In the genomic region with DNA sequence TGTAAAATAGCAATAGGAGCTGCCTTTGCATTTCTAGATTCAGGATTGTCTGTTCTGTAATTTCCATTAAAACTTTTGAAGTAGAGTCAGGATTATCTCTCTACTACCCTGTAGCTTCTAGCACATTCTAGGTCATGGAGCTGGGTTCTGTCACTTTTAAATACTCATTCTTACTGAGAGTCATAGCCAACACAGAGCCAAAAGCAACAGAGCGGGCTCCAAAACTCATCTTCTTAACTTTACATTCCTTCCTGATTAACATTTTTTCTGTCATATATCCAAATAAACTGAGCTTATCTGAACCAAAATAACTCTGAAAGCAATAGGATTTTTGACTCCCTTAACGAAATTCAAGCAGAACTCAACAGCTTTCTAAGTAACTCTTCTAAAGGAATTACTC, we compare ENCODE assay signal across 1 cellular context.
TF ChIP-seq lines count a peak whose summit lies in the region.

No MANE protein-coding gene starts in this region.

TF ChIP-seq in SK-N-SH treated with all-trans-retinoic acid at 6 μM for 48 hours, 23 proteins besides CTCF, POLR2A, EP300 and RAD21 (continued from another document):
- TF ChIP-seq, protein P1, sequence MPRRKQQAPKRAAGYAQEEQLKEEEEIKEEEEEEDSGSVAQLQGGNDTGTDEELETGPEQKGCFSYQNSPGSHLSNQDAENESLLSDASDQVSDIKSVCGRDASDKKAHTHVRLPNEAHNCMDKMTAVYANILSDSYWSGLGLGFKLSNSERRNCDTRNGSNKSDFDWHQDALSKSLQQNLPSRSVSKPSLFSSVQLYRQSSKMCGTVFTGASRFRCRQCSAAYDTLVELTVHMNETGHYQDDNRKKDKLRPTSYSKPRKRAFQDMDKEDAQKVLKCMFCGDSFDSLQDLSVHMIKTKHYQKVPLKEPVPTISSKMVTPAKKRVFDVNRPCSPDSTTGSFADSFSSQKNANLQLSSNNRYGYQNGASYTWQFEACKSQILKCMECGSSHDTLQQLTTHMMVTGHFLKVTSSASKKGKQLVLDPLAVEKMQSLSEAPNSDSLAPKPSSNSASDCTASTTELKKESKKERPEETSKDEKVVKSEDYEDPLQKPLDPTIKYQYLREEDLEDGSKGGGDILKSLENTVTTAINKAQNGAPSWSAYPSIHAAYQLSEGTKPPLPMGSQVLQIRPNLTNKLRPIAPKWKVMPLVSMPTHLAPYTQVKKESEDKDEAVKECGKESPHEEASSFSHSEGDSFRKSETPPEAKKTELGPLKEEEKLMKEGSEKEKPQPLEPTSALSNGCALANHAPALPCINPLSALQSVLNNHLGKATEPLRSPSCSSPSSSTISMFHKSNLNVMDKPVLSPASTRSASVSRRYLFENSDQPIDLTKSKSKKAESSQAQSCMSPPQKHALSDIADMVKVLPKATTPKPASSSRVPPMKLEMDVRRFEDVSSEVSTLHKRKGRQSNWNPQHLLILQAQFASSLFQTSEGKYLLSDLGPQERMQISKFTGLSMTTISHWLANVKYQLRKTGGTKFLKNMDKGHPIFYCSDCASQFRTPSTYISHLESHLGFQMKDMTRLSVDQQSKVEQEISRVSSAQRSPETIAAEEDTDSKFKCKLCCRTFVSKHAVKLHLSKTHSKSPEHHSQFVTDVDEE (CRISPR knock-in tag; IDR thresholded peaks at IDR 0.05): peak; percentile 52; the same call in 1 of the 2 replicates
- peak; percentile 26; the same call in 1 of the 2 replicates for TF ChIP-seq CSDC2 (CRISPR knock-in tag; IDR thresholded peaks at IDR 0.05)
- TF ChIP-seq ZNF565 (CRISPR knock-in tag; conservative IDR thresholded peaks at IDR 0.05; ENCODE audit: low read depth): peak; percentile 48; the same call in 1 of the 2 replicates
- TF ChIP-seq, protein P2, sequence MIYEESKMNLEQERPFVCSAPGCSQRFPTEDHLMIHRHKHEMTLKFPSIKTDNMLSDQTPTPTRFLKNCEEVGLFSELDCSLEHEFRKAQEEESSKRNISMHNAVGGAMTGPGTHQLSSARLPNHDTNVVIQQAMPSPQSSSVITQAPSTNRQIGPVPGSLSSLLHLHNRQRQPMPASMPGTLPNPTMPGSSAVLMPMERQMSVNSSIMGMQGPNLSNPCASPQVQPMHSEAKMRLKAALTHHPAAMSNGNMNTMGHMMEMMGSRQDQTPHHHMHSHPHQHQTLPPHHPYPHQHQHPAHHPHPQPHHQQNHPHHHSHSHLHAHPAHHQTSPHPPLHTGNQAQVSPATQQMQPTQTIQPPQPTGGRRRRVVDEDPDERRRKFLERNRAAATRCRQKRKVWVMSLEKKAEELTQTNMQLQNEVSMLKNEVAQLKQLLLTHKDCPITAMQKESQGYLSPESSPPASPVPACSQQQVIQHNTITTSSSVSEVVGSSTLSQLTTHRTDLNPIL (CRISPR knock-in tag; IDR thresholded peaks at IDR 0.05; ENCODE audit: low read depth): peak; percentile 84
- peak; percentile 29; the same call in 1 of the 2 replicates for TF ChIP-seq ZFP3 (CRISPR knock-in tag; IDR thresholded peaks at IDR 0.05)
- TF ChIP-seq OSR1 (CRISPR knock-in tag; IDR thresholded peaks at IDR 0.05): no peak
- TF ChIP-seq ZNF70 (CRISPR knock-in tag; IDR thresholded peaks at IDR 0.05): no peak
- TF ChIP-seq, protein P3, sequence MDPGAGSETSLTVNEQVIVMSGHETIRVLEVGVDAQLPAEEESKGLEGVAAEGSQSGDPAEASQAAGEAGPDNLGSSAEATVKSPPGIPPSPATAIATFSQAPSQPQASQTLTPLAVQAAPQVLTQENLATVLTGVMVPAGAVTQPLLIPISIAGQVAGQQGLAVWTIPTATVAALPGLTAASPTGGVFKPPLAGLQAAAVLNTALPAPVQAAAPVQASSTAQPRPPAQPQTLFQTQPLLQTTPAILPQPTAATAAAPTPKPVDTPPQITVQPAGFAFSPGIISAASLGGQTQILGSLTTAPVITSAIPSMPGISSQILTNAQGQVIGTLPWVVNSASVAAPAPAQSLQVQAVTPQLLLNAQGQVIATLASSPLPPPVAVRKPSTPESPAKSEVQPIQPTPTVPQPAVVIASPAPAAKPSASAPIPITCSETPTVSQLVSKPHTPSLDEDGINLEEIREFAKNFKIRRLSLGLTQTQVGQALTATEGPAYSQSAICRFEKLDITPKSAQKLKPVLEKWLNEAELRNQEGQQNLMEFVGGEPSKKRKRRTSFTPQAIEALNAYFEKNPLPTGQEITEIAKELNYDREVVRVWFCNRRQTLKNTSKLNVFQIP (CRISPR knock-in tag; IDR thresholded peaks at IDR 0.05; ENCODE audit: borderline replicate concordance, low read depth): peak; percentile 66; the same call in 1 of the 2 replicates
- TF ChIP-seq ISL1 (CRISPR knock-in tag; IDR thresholded peaks at IDR 0.05): peak; percentile 96
- peak; percentile 44; the same call in 1 of the 2 replicates for TF ChIP-seq TCF4 (CRISPR knock-in tag; IDR thresholded peaks at IDR 0.05; ENCODE audit: borderline replicate concordance)
